Comparison of ENCODE assay signal across 12 cellular contexts in genomic region chr11:27469333-27469680, GRCh38. TPM values are rescaled to one million over a fixed set of nuclear protein-coding genes. Genes with fewer than 3 reads are reported as not detected.
DNase-seq lines count a peak whose midpoint lies in the region; ATAC-seq and TF ChIP-seq lines count a peak whose summit lies in the region.
"Had no signal": no experiment of that assay in that cellular context is flagged by ENCODE, and none has a peak within 500 bp of the region (broad histone marks: within the 10 kb centered on the region; RNA-seq: fewer than 3 reads in every experiment).

No MANE protein-coding gene starts in this region.

- POLR2A ChIA-PET in activated CD8-positive, alpha-beta T cell treated with anti-CD3 and anti-CD28 coated beads, Interleukin-2, amount 10 ng/mL, durations not matched to agents 7 days and 5 days (lab: Charles Lee), result interaction anchor here (0.6 kb wide), 1 partner anchor 40 kb away, joined by 3 read pairs; no protein-coding TSS in a partner anchor

- H3K9me3 ChIP-seq in right atrium auricular region, result no peaks in the 10 kb centered on the region
- H3K9me3 ChIP-seq in esophagus (ENCODE audit: control insufficient read depth in 2 of 2, insufficient read depth in 1 of 2, low read depth in 1 of 2, low read length in 1 of 2), result no peaks in the 10 kb centered on the region
- H3K9me3 ChIP-seq: left lung had no signal

- peaks cover 6% of the 10 kb centered on the region for H3K27me3 Mint-ChIP-seq in neural crest cell (ENCODE audit: low read depth)
- peaks cover 47% of the 10 kb centered on the region for H3K27me3 Mint-ChIP-seq in activated CD8-positive, alpha-beta T cell treated with anti-CD3 and anti-CD28 coated beads, Interleukin-2, amount 10 ng/mL, durations not matched to agents 7 days and 5 days (ENCODE audit: low read depth)

- intact Hi-C loops in Right ventricle myocardium inferior (cut with DNase I), result loop anchor here (5.0 to 10.0 kb wide), 2 partner anchors 47 to 55 kb away; no protein-coding TSS in a partner anchor

- 26 to 38% methylated on average over 3 of the region's 3 CpGs for WGBS in esophagus, 2 donors

- peak overlapping the region; percentile 89 for H3K4me3 Mint-ChIP-seq in neural crest cell
- no peak overlapping the region for H3K4me3 Mint-ChIP-seq in activated CD8-positive, alpha-beta T cell treated with anti-CD3 and anti-CD28 coated beads, Interleukin-2, amount 10 ng/mL, durations not matched to agents 7 days and 5 days

- no peaks in the 10 kb centered on the region for H3K9me3 Mint-ChIP-seq in neural crest cell
- H3K9me3 Mint-ChIP-seq in activated CD8-positive, alpha-beta T cell treated with anti-CD3 and anti-CD28 coated beads, Interleukin-2, amount 10 ng/mL, durations not matched to agents 7 days and 5 days (ENCODE audit: insufficient read depth), result no peaks in the 10 kb centered on the region

- ATAC-seq in Right ventricle myocardium inferior (no peak), HG03342 (IDR thresholded peaks at IDR 0.05; ENCODE audit: unreplicated experiment) (no peak), HG03460 (IDR thresholded peaks at IDR 0.05; ENCODE audit: unreplicated experiment) (no peak)
- ATAC-seq in activated CD8-positive, alpha-beta T cell treated with anti-CD3 and anti-CD28 coated beads, Interleukin-2, amount 10 ng/mL, durations not matched to agents 7 days and 5 days, result no peak
- ATAC-seq: left lung had no signal

- H3K4me1 Mint-ChIP-seq in neural crest cell, result peaks cover 66% of the 10 kb centered on the region
- peaks cover 12% of the 10 kb centered on the region for H3K4me1 Mint-ChIP-seq in activated CD8-positive, alpha-beta T cell treated with anti-CD3 and anti-CD28 coated beads, Interleukin-2, amount 10 ng/mL, durations not matched to agents 7 days and 5 days (ENCODE audit: low read depth)

- no peak for TF ChIP-seq CTCF in right atrium auricular region (IDR thresholded peaks at IDR 0.05)
- TF ChIP-seq CTCF in neural crest cell (conservative IDR thresholded peaks at IDR 0.05), result no peak

- DNase-seq in right atrium auricular region (ENCODE audit: low spot score), result no peak
- no peak for DNase-seq in Right ventricle myocardium inferior (ENCODE audit: missing footprints)
- DNase-seq in neural crest cell (ENCODE audit: low read depth, low spot score), result no peak
- no peak for DNase-seq in NCI-H146 (lab: John Stamatoyannopoulos, UW)
- no peak for DNase-seq in activated CD8-positive, alpha-beta T cell treated with anti-CD3 and anti-CD28 coated beads, Interleukin-2, amount 10 ng/mL, durations not matched to agents 7 days and 5 days
- DNase-seq: amniotic stem cell, left lung, NCI-H82 had no signal

- H3K27me3 ChIP-seq in right atrium auricular region (no peaks in the 10 kb centered on the region), esophagus (ENCODE audit: control insufficient read depth in 1 of 2, insufficient read depth in 2 of 2, low read length in 2 of 2) (no peaks in the 10 kb centered on the region)

- H3K4me1 ChIP-seq in right atrium auricular region, result peaks cover 0 to 65% of the 10 kb centered on the region in 2 donors
- H3K4me1 ChIP-seq in esophagus (ENCODE audit: control insufficient read depth in 2 of 2, insufficient read depth in 2 of 2, low read length in 1 of 2), result peaks cover 3 to 4% of the 10 kb centered on the region in 2 donors

- no peak overlapping the region for H3K27ac Mint-ChIP-seq in neural crest cell (ENCODE audit: unreplicated experiment)
- no peak overlapping the region for H3K27ac Mint-ChIP-seq in activated CD8-positive, alpha-beta T cell treated with anti-CD3 and anti-CD28 coated beads, Interleukin-2, amount 10 ng/mL, durations not matched to agents 7 days and 5 days

- H3K36me3 ChIP-seq in right atrium auricular region (no peaks in the 10 kb centered on the region), esophagus (ENCODE audit: control insufficient read depth in 2 of 2, insufficient read depth in 2 of 2, low read length in 1 of 2) (no peaks in the 10 kb centered on the region)
- H3K36me3 ChIP-seq: left lung had no signal

- H3K4me3 ChIP-seq in right atrium auricular region (peak overlapping the region in 1 of 2 donors; percentile 82), esophagus (ENCODE audit: low read depth in 1 of 2, low read length in 2 of 2) (peak overlapping the region in 1 of 2 donors; percentile 95)
- H3K4me3 ChIP-seq: left lung had no signal

- CTCF ChIA-PET in activated CD8-positive, alpha-beta T cell treated with anti-CD3 and anti-CD28 coated beads, Interleukin-2, amount 10 ng/mL, durations not matched to agents 7 days and 5 days (lab: Charles Lee), result no interaction called here

- H3K27ac ChIP-seq in right atrium auricular region, result peak overlapping the region; percentile 52 to 82
- H3K27ac ChIP-seq in esophagus (ENCODE audit: low read depth in 2 of 2, low read length in 1 of 2), result peak overlapping the region; percentile 73 to 79
- H3K27ac ChIP-seq: left lung had no signal

- H3K36me3 Mint-ChIP-seq in neural crest cell (ENCODE audit: low read depth), result peaks cover 3% of the 10 kb centered on the region
- no peaks in the 10 kb centered on the region for H3K36me3 Mint-ChIP-seq in activated CD8-positive, alpha-beta T cell treated with anti-CD3 and anti-CD28 coated beads, Interleukin-2, amount 10 ng/mL, durations not matched to agents 7 days and 5 days (ENCODE audit: low read depth)

RNA-seq across cellular contexts. Expression of gene LGR4, which starts 3.3 kb away (rescaled TPM):
- total RNA-seq in right atrium auricular region (10 to 100 TPM; 31.1 to 40.6 TPM), Right ventricle myocardium inferior (32.7 TPM), neural crest cell (45.3 and 51.5 TPM in 2 replicates)
- polyA plus RNA-seq in esophagus, result 10 to 100 TPM; 10.5 to 11.8 TPM
- under 1 TPM in 1 of 2 experiments, not detected in 1; 0.05 TPM for total RNA-seq in activated CD8-positive, alpha-beta T cell treated with anti-CD3 and anti-CD28 coated beads, Interleukin-2, amount 10 ng/mL, durations not matched to agents 7 days and 5 days
- total RNA-seq: T-helper 1 cell treated with Interleukin-12 subunit alpha and Interleukin-12 subunit beta and Interleukin-4 antibody, amounts not matched to agents 30 ng/mL and 1 ng/mL, for 36 hours had no signal

RNA-seq across cellular contexts. Expression of gene LIN7C, which starts 37.3 kb away (rescaled TPM):
- total RNA-seq in right atrium auricular region, result 10 to 100 TPM; 18.8 to 23.7 TPM
- 17.0 TPM for total RNA-seq in Right ventricle myocardium inferior
- polyA plus RNA-seq in esophagus, result 1 to 10 TPM; 7.2 to 7.6 TPM
- total RNA-seq in neural crest cell, result 33.2 and 34.0 TPM in 2 replicates
- 10 to 100 TPM; 18.9 to 19.0 TPM for total RNA-seq in activated CD8-positive, alpha-beta T cell treated with anti-CD3 and anti-CD28 coated beads, Interleukin-2, amount 10 ng/mL, durations not matched to agents 7 days and 5 days

Comparison
In these comparisons a context has a peak if more than half of its experiments do, and no peak if none do; other contexts are left out.
1. RNA of gene LGR4, which starts 3.3 kb away (total RNA-seq): 45.3 to 51.5 TPM in neural crest cell, 31.1 to 40.6 TPM in right atrium auricular region and 32.7 TPM in Right ventricle myocardium inferior (single experiment); 0.05 TPM in activated CD8-positive, alpha-beta T cell treated with anti-CD3 and anti-CD28 coated beads, Interleukin-2, amount 10 ng/mL, durations not matched to agents 7 days and 5 days; every median in the first group is over 10 times any median in the second.